18 cellular contexts compared by ENCODE assay signal in the genomic region with DNA sequence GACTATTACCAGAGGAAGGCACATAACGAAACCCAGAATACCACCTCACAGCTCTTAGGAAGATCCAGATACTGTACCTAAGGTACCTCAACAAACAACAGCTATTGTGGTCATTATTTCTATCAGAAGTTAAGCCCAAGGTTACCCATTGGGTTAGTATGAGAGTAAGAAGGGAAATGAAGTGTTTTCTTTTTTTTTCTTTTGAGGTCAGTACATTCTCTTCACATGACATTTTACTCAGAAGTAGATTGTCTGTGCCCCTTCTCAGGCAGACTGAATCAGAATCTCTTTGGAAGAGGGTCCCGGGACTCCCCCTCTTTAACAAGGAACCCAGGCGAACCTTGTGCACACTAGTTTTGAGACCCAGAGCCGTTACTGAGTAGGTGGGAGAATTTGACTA.
"Had no signal": no experiment of that assay in that cellular context is flagged by ENCODE, and none has a peak within 500 bp of the region (broad histone marks: within the 10 kb centered on the region; RNA-seq: fewer than 3 reads in every experiment).

No MANE protein-coding gene starts in this region.

- ATAC-seq: body of pancreas; heart left ventricle; natural killer cell treated with Interleukin-12 subunit alpha and Interleukin-12 subunit beta and Interleukin-15 and Interleukin-18, amount 100 ng/mL, for 72 hours; psoas muscle; SK-N-SH treated with all-trans-retinoic acid at 6 μM for 48 hours had no signal

- H3K9me3 ChIP-seq: body of pancreas, heart left ventricle, neutrophil, ovary, psoas muscle, right atrium auricular region, thoracic aorta, vagina had no signal

- H3K36me3 ChIP-seq: heart left ventricle, neutrophil, ovary, right atrium auricular region, spleen, thoracic aorta, vagina had no signal

- H3K27ac ChIP-seq: body of pancreas, heart left ventricle, neutrophil, ovary, psoas muscle, right atrium auricular region, spleen, thoracic aorta, vagina, VCaP had no signal

- DNase-seq: activated CD4-positive, alpha-beta T cell treated with anti-CD3 and anti-CD28 coated beads, Interleukin-2, amount 50 U/mL, for 48 hours; activated CD4-positive, CD25-positive, alpha-beta regulatory T cell treated with anti-CD3 and anti-CD28 coated beads, Interleukin-2, amount 50 U/mL, for 72 hours; activated CD8-positive, alpha-beta memory T cell treated with anti-CD3 and anti-CD28 coated beads, Interleukin-2, amount 50 U/mL, for 4 hours; anterior cingulate cortex; body of pancreas; heart left ventricle; ovary; psoas muscle; spleen; stimulated activated CD4-positive, alpha-beta T cell treated with anti-CD3 and anti-CD28 coated beads, Interleukin-4, amount 100 ng/mL, for 24 hours had no signal

- H3K9me3 Mint-ChIP-seq: type B pancreatic cell had no signal

- H3K27me3 ChIP-seq: body of pancreas, heart left ventricle, neutrophil, ovary, right atrium auricular region, spleen, vagina had no signal

- H3K27ac Mint-ChIP-seq: natural killer cell treated with Interleukin-12 subunit alpha and Interleukin-12 subunit beta and Interleukin-15 and Interleukin-18, amount 100 ng/mL, for 72 hours; type B pancreatic cell had no signal

- H3K4me3 Mint-ChIP-seq: natural killer cell treated with Interleukin-12 subunit alpha and Interleukin-12 subunit beta and Interleukin-15 and Interleukin-18, amount 100 ng/mL, for 72 hours; type B pancreatic cell had no signal

- H3K36me3 Mint-ChIP-seq: type B pancreatic cell had no signal

- H3K4me3 ChIP-seq: body of pancreas, heart left ventricle, ovary, psoas muscle, right atrium auricular region, spleen, thoracic aorta, vagina had no signal

- H3K4me1 ChIP-seq: body of pancreas, heart left ventricle, psoas muscle, right atrium auricular region, spleen, vagina had no signal
